ENCODE assay signal across 9 cellular contexts in the genomic region with DNA sequence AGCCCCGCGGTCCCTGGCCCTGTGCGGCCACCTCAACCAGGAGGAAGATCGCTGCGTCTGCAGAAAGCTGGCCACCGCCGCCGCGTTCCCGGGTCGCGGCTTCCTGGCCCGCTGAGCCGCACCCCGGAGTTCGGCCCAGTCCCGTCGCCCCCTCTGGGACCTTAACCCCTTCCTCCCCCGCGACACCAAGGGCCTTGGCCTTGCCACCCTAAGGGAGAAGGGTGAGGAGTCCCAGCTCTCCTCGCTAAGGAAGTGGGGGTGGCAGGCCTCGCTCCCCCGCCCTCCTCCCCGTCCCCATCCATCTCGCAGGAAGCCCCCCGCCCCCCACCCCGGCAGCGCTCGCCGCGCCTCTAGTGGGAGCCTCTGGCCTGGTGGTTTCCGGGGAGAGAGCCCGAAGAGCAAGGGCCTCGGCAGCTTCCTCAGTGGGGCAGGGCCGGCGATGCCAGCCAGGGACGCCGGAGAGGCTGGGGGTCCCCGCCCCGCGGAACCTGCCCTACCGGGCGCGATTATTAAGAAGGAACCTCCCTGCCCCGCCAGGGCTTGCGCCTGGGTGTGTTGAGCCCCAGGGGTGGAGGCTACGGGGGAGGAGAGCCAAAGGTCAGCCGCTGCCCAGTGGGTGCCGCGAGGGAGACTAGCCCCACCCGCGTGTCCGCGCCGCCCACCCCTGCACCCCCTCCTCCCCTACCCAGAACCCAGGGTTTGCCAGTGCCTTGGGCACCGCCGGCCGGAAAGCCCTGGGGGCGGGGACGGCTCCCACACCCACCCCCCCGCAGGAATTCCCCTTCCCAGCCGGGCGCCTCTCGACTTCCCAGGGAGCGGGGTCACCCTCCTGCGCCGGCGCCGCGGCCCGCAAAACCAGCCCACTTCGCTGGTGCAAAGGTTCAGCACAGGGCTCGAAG. TPM values are rescaled to one million over a fixed set of nuclear protein-coding genes. Genes with fewer than 3 reads are reported as not detected.
A peak's percentile ranks its signal among the peaks of the same experiment; 100 is the strongest.
DNase-seq lines count a peak whose midpoint lies in the region; ATAC-seq, FAIRE-seq and TF ChIP-seq lines count a peak whose summit lies in the region.
"Had no signal": no experiment of that assay in that cellular context is flagged by ENCODE, and none has a peak within 500 bp of the region (broad histone marks: within the 10 kb centered on the region; RNA-seq: fewer than 3 reads in every experiment).

No MANE protein-coding gene starts in this region.

- H3K9me1 ChIP-seq in IMR-90 (ENCODE audit: insufficient read depth, low read length) (peaks cover 6% of the 10 kb centered on the region; the same call in 1 of the 2 replicates), K562 (ENCODE audit: control insufficient read depth, insufficient read depth, low read length) (peaks cover 4% of the 10 kb centered on the region)

- no peak overlapping the region for H4K91ac ChIP-seq in IMR-90 (ENCODE audit: insufficient read depth, low read depth, low read length)

- 33% methylated on average over 24 of the region's 73 CpGs; no CpG with 5 or more reads in 1 of the 2 experiments for WGBS in IMR-90 (ENCODE audit: extremely low coverage in 2 of 2, insufficient read length in 1 of 2), 2 experiments
- WGBS in K562 (ENCODE audit: insufficient coverage, low coverage, missing lambda C conversion rate), result 1% methylated on average over 26 of the region's 73 CpGs
- 20 to 45% (median 32%) methylated on average over 30 to 73 of the region's 73 CpGs for WGBS in spleen, 5 donors
- 68 to 74% methylated on average over 44 to 69 of the region's 73 CpGs for WGBS in GM23248 (ENCODE audit: low coverage in 1 of 2, low lambda C conversion rate in 2 of 2, missing lambda C conversion rate in 2 of 2), 2 experiments

- no peaks in the 10 kb centered on the region for H3K9me2 ChIP-seq in GM23248 (ENCODE audit: insufficient read depth)

- H3K27ac ChIP-seq in IMR-90 (ENCODE audit: insufficient read depth, low read length) (no peak overlapping the region), K562 (ENCODE audit: extremely low read depth, low read depth, low read length) (peak overlapping the region; percentile 99), spleen (peak overlapping the region in 5 of 8 donors; percentile 22 to 71 (median 47)), GM23248 (no peak overlapping the region)
- H3K27ac ChIP-seq: SJSA1 had no signal

- H3K4me1 ChIP-seq in IMR-90 (ENCODE audit: control insufficient read depth, insufficient read depth, low read length) (peaks cover 20% of the 10 kb centered on the region), K562 (replicated peaks in 1 of 2; ENCODE audit: control insufficient read depth in 2 of 2, insufficient read depth in 2 of 2, low read length in 2 of 2) (peaks cover 66 to 93% of the 10 kb centered on the region in 2 experiments), spleen (peaks cover 28 to 85% (median 70%) of the 10 kb centered on the region in 6 donors), GM23248 (ENCODE audit: insufficient read depth) (peaks cover 2% of the 10 kb centered on the region; the same call in 1 of the 2 replicates)

- H3K79me2 ChIP-seq in K562 (ENCODE audit: control insufficient read depth, insufficient read depth, low read length) (peaks cover 65% of the 10 kb centered on the region), GM23248 (ENCODE audit: insufficient read depth) (peaks cover 30% of the 10 kb centered on the region)

- H4K8ac ChIP-seq in IMR-90 (ENCODE audit: low read depth in 2 of 2, low read length in 2 of 2), result 0 out of 4 replicates have a peak overlapping the region, but pooled peaks of 1 of the 2 experiments have one; percentile 56

- H2BK5ac ChIP-seq in IMR-90 (ENCODE audit: low read depth, low read length, poor library complexity, severe bottlenecking), result no peak overlapping the region

- BruUV-seq in IMR-90 (replicated peaks; lab: Mats Ljungman, UMichigan) (no TSS peak), K562 (replicated peaks; lab: Mats Ljungman, UMichigan) (no TSS peak)

- H4K5ac ChIP-seq in IMR-90 (ENCODE audit: low read depth, low read length), result no peak overlapping the region

- H2AFZ ChIP-seq in IMR-90 (replicated peaks; ENCODE audit: low read length, poor library complexity) (peak overlapping the region; percentile 23), K562 (ENCODE audit: low read depth, low read length) (0 out of 2 replicates have a peak overlapping the region, but pooled peaks have one; percentile 18), GM23248 (no peak overlapping the region)

- no peak overlapping the region for H3K9ac ChIP-seq in IMR-90 (ENCODE audit: low read depth, low read length)
- H3K9ac ChIP-seq in K562 (ENCODE audit: insufficient read depth in 1 of 2, low read depth in 2 of 2, low read length in 2 of 2), result peak overlapping the region; percentile 86 to 93
- no peak overlapping the region for H3K9ac ChIP-seq in GM23248

- dilution Hi-C loops in IMR-90 (cut with HindIII; ENCODE audit: low sequenced_read_pairs, unreplicated experiment), result no loop called here

- TF ChIP-seq POLR2A in IMR-90 (IDR thresholded peaks at IDR 0.05; ENCODE audit: low read depth, low read length), result no peak
- peak; percentile 43; the same call in 1 of the 2 replicates for TF ChIP-seq POLR2A in K562 (conservative IDR thresholded peaks at IDR 0.05)
- no peak for TF ChIP-seq POLR2A in spleen (IDR thresholded peaks at IDR 0.05)

- no peak overlapping the region for H2BK20ac ChIP-seq in IMR-90 (ENCODE audit: low read depth, low read length)

- no peak overlapping the region for H3K4ac ChIP-seq in IMR-90 (ENCODE audit: low read depth, low read length)

- CTCF ChIA-PET in IMR-90 (lab: Yijun Ruan, JAX), result no interaction called here
- CTCF ChIA-PET in K562 (lab: Yijun Ruan, JAX; ENCODE audit: low intra/inter-chr PET ratio), result interaction anchor here (1.9 kb wide), 1 partner anchor 42 kb away, joined by 8 read pairs; no protein-coding TSS in a partner anchor

- intact Hi-C loops in IMR-90 (cut with micrococcal nuclease) (no loop called here), K562 (cut with micrococcal nuclease) (loop anchor here (2.0 to 10.0 kb wide), 2 partner anchors 22 to 88 kb away; no protein-coding TSS in a partner anchor), spleen (cut with DNase I; ENCODE audit: low total_unique reads) (loop anchor here (10.0 kb wide), 1 partner anchor 88 kb away; no protein-coding TSS in a partner anchor)

- TF ChIP-seq RAD21 in IMR-90 (IDR thresholded peaks at IDR 0.05; ENCODE audit: low read length) (no peak), K562 (CRISPR knock-in tag; conservative IDR thresholded peaks at IDR 0.05 in 1 of 2, IDR thresholded peaks at IDR 0.05 in 1 of 2) (no peak)

- H2BK120ac ChIP-seq in IMR-90 (ENCODE audit: low read depth, low read length), result no peak overlapping the region

- H4K20me1 ChIP-seq in IMR-90 (ENCODE audit: insufficient read depth, low read length) (peaks cover 48% of the 10 kb centered on the region), K562 (replicated peaks; ENCODE audit: control insufficient read depth, insufficient read depth, low read length) (peaks cover 17% of the 10 kb centered on the region), GM23248 (ENCODE audit: insufficient read depth) (no peaks in the 10 kb centered on the region)

- H3K9me3 ChIP-seq in IMR-90 (ENCODE audit: control insufficient read depth, insufficient read depth, low read length), result no peaks in the 10 kb centered on the region
- H3K9me3 ChIP-seq in K562 (replicated peaks; ENCODE audit: control insufficient read depth, insufficient read depth, low read depth, low read length), result no peaks in the 10 kb centered on the region
- no peaks in the 10 kb centered on the region for H3K9me3 ChIP-seq in spleen
- no peaks in the 10 kb centered on the region for H3K9me3 ChIP-seq in GM23248 (ENCODE audit: low read depth)
- H3K9me3 ChIP-seq: SJSA1 had no signal

- H3K36me3 ChIP-seq in IMR-90 (ENCODE audit: control insufficient read depth, insufficient read depth, low read length) (peaks cover 21% of the 10 kb centered on the region; the same call in 1 of the 2 replicates), K562 (ENCODE audit: control insufficient read depth, insufficient read depth, low read length) (peaks cover 33% of the 10 kb centered on the region; the same call in 1 of the 3 replicates), spleen (peaks cover 3 to 46% (median 23%) of the 10 kb centered on the region in 6 donors), GM23248 (ENCODE audit: low read depth) (peaks cover 7% of the 10 kb centered on the region; the same call in 1 of the 2 replicates)

- H3K23ac ChIP-seq in IMR-90 (ENCODE audit: low read depth, low read length), result no peak overlapping the region

- 0 out of 2 replicates have a peak overlapping the region, but pooled peaks have one; percentile 32 for H3K14ac ChIP-seq in IMR-90 (replicated peaks; ENCODE audit: low read depth, low read length)

- peak overlapping the region; percentile 48; the same call in 1 of the 2 replicates for H2AK5ac ChIP-seq in IMR-90 (ENCODE audit: low read depth, low read length)

- TF ChIP-seq EP300 in K562 (IDR thresholded peaks at IDR 0.05; ENCODE audit: low read length), result no peak

- H3F3A ChIP-seq in GM23248 (ENCODE audit: insufficient read depth), result peaks cover 5% of the 10 kb centered on the region

- H3K18ac ChIP-seq in IMR-90 (ENCODE audit: low read depth, low read length), result no peak overlapping the region

- H3K4me3 ChIP-seq in IMR-90 (ENCODE audit: insufficient read depth, low read depth, low read length) (no peak overlapping the region), K562 (peak overlapping the region; percentile 48), spleen (peak overlapping the region in 3 of 8 donors; percentile 13 to 53 (median 26)), GM23248 (no peak overlapping the region)
- H3K4me3 ChIP-seq: SJSA1 had no signal

- peaks cover 3 to 42% of the 10 kb centered on the region in 2 experiments for H3K79me1 ChIP-seq in IMR-90 (ENCODE audit: low read depth in 1 of 2, low read length in 2 of 2)

- no peak overlapping the region for H3K56ac ChIP-seq in IMR-90 (ENCODE audit: extremely low read depth, insufficient read depth, low read length)

- H3K4me2 ChIP-seq in IMR-90 (ENCODE audit: low read depth, low read length), result peak overlapping the region; percentile 36; the same call in 1 of the 2 replicates
- peak overlapping the region; percentile 78 for H3K4me2 ChIP-seq in K562 (ENCODE audit: insufficient read depth, low read length)
- H3K4me2 ChIP-seq in GM23248 (ENCODE audit: unreplicated experiment), result no peak overlapping the region

- peak; percentile 10 for ATAC-seq in IMR-90 (ENCODE audit: low read depth)
- ATAC-seq in K562, result peak; percentile 25
- ATAC-seq in GM21360 (IDR thresholded peaks at IDR 0.05; ENCODE audit: unreplicated experiment), result no peak
- no peak for ATAC-seq in GM19395 (IDR thresholded peaks at IDR 0.05; ENCODE audit: unreplicated experiment)

- peak overlapping the region; percentile 85 for H2AK9ac ChIP-seq in IMR-90 (replicated peaks; ENCODE audit: low read depth, low read length, poor library complexity)

- FAIRE-seq in K562 (lab: Jason Lieb, UNC), result no peak

- in situ Hi-C loops in IMR-90 (cut with MboI; ENCODE audit: low sequenced_read_pairs) (no loop called here), K562 (cut with MboI) (no loop called here), GM23248 (cut with MboI) (no loop called here)

- POLR2A ChIA-PET in IMR-90 (lab: Charles Lee; ENCODE audit: unreplicated experiment), result interaction anchor here (0.6 kb wide), 1 partner anchor 100 kb away, joined by 9 read pairs; no protein-coding TSS in a partner anchor
- POLR2A ChIA-PET in K562 (lab: Yijun Ruan, JAX), result interaction anchor here (0.7 to 17.8 kb wide), 5 partner anchors 18 to 91 kb away, joined by 3 to 386 read pairs (median 4); no protein-coding TSS in a partner anchor

- H2BK15ac ChIP-seq in IMR-90 (ENCODE audit: low read depth, low read length), result no peak overlapping the region

- TF ChIP-seq CTCF in IMR-90 (conservative IDR thresholded peaks at IDR 0.05; ENCODE audit: low read depth, low read length), result no peak
- TF ChIP-seq CTCF in K562 (IDR thresholded peaks at IDR 0.05 in 2 of 3, conservative IDR thresholded peaks at IDR 0.05 in 1 of 3; ENCODE audit: insufficient read depth in 2 of 3, low read depth in 1 of 3, low read length in 3 of 3), result no peak
- no peak for TF ChIP-seq CTCF in spleen (IDR thresholded peaks at IDR 0.05 in 8 of 11, conservative IDR thresholded peaks at IDR 0.05 in 3 of 11)

- no peak for DNase-seq in IMR-90
- peak; percentile 64 to 80 (median 66) for DNase-seq in K562 (ENCODE audit: extremely low read depth in 1 of 4, low spot score in 3 of 4)
- DNase-seq in islet precursor cell, result peak; percentile 63
- no peak for DNase-seq in spleen
- no peak for DNase-seq in GM23248
- DNase-seq in NCI-H187 treated with DMSO at 0.1 percent for 48 hours (lab: John Stamatoyannopoulos, UW), result no peak

- no peaks in the 10 kb centered on the region for H3K27me3 ChIP-seq in IMR-90 (ENCODE audit: control insufficient read depth, insufficient read depth, low read length)
- H3K27me3 ChIP-seq in K562 (ENCODE audit: control insufficient read depth in 2 of 2, insufficient read depth in 2 of 2, low read length in 2 of 2), result no peaks in the 10 kb centered on the region
- no peaks in the 10 kb centered on the region for H3K27me3 ChIP-seq in spleen (replicated peaks in 1 of 7)
- H3K27me3 ChIP-seq in GM23248 (replicated peaks; ENCODE audit: insufficient read depth), result no peaks in the 10 kb centered on the region
- H3K27me3 ChIP-seq: SJSA1 had no signal

RNA-seq across cellular contexts. Expression of gene CBX4, which starts 6.8 kb away (rescaled TPM):
- 3.2 and 5.3 TPM in 2 replicates for total RNA-seq in IMR-90 (2012; rRNA removed)
- polyA plus RNA-seq in IMR-90 (2012; rRNA removed), result 9.4 and 12.9 TPM in 2 replicates
- polyA plus RNA-seq in IMR-90 (2012; cell fraction: cytosol; rRNA removed), result 13.2 and 18.5 TPM in 2 replicates
- 21.8 and 29.2 TPM in 2 replicates for polyA plus RNA-seq in IMR-90 (2012; cell fraction: nucleus; rRNA removed; ENCODE audit: low replicate concordance)
- total RNA-seq in K562 (2011; cell fraction: chromatin; rRNA removed; ENCODE audit: low replicate concordance), result 13.6 and 28.0 TPM in 2 replicates
- 26.3 and 29.6 TPM in 2 replicates for total RNA-seq in K562 (2011; cell fraction: nucleolus; rRNA removed)
- 11.0 and 15.7 TPM in 2 replicates for total RNA-seq in K562 (2011; cell fraction: nucleoplasm; rRNA removed)
- total RNA-seq in K562 (2014; rRNA removed), result 42.3 and 42.4 TPM in 2 replicates
- 4.4 and 4.7 TPM in 2 replicates for total RNA-seq in K562 (2014; rRNA removed; fragmentation: Illumina TruSeq; extraction: Trizol)
- total RNA-seq in K562 (2015; rRNA removed; fragmentation: Illumina TruSeq; extraction: Trizol), result 13.5 and 14.7 TPM in 2 replicates
- total RNA-seq in K562 (2021), result 48.5 and 50.5 TPM in 2 replicates
- 7.8 and 13.5 TPM in 2 replicates for polyA plus RNA-seq in K562 (2011; rRNA removed)
- 12.6 and 29.1 TPM in 2 replicates for polyA plus RNA-seq in K562 (2011; cell fraction: cytosol; rRNA removed)
- 23.9 and 38.8 TPM in 2 replicates for polyA plus RNA-seq in K562 (2011; cell fraction: nucleus; rRNA removed)
- polyA plus RNA-seq in K562 (2012), result 22.9 and 60.2 TPM in 2 replicates
- 10.0 and 16.4 TPM in 2 replicates for polyA plus RNA-seq in K562 (2014; fragmentation: Illumina TruSeq; extraction: Trizol)
- polyA plus RNA-seq in K562 (2014; fragmentation: Nextera tagmentation; extraction: Ambion mirVana), result 1 to 10 TPM in 1 of 2 experiments, under 1 TPM in 1; 0.98 to 1.1 TPM
- polyA plus RNA-seq in K562 (2014; rRNA removed), result 34.8 and 40.7 TPM in 2 replicates
- 7.2 and 7.6 TPM in 2 replicates for polyA minus RNA-seq in K562 (2011; rRNA and poly(A)+ RNA removed)
- 18.7 and 24.1 TPM in 2 replicates for polyA minus RNA-seq in K562 (2011; cell fraction: cytosol; rRNA and poly(A)+ RNA removed)
- polyA minus RNA-seq in K562 (2011; cell fraction: nucleus; rRNA and poly(A)+ RNA removed), result 12.4 and 16.4 TPM in 2 replicates
- total RNA-seq in spleen, result 10 to 100 TPM; 23.4 to 48.0 (median 27.9) TPM
- polyA plus RNA-seq in spleen, result 10 to 100 TPM; 12.3 to 19.0 (median 13.2) TPM
- total RNA-seq in GM23248 (2014; rRNA removed; shearing (Covaris generic)), result 11.4 and 18.9 TPM in 2 replicates
- polyA plus RNA-seq in GM23248 (2016; fragmentation: Nextera tagmentation; extraction: Ambion mirVana), result 1.2 and 1.4 TPM in 2 replicates

RNA-seq across cellular contexts. Expression of gene CBX8, which starts 35.6 kb away (rescaled TPM):
- total RNA-seq in IMR-90 (2012; rRNA removed), result 5.3 and 5.4 TPM in 2 replicates
- polyA plus RNA-seq in IMR-90 (2012; rRNA removed), result 2.4 and 3.2 TPM in 2 replicates
- polyA plus RNA-seq in IMR-90 (2012; cell fraction: cytosol; rRNA removed), result 0.49 and 1.0 TPM in 2 replicates
- polyA plus RNA-seq in IMR-90 (2012; cell fraction: nucleus; rRNA removed; ENCODE audit: low replicate concordance), result 1.4 and 2.6 TPM in 2 replicates
- total RNA-seq in K562 (2011; cell fraction: chromatin; rRNA removed; ENCODE audit: low replicate concordance), result 2.1 and 2.7 TPM in 2 replicates
- 2.3 and 2.9 TPM in 2 replicates for total RNA-seq in K562 (2011; cell fraction: nucleolus; rRNA removed)
- total RNA-seq in K562 (2011; cell fraction: nucleoplasm; rRNA removed), result 2.0 and 2.7 TPM in 2 replicates
- 4.9 and 7.1 TPM in 2 replicates for total RNA-seq in K562 (2014; rRNA removed)
- 1.8 and 1.9 TPM in 2 replicates for total RNA-seq in K562 (2014; rRNA removed; fragmentation: Illumina TruSeq; extraction: Trizol)
- total RNA-seq in K562 (2015; rRNA removed; fragmentation: Illumina TruSeq; extraction: Trizol), result 6.6 and 6.7 TPM in 2 replicates
- 11.9 and 12.0 TPM in 2 replicates for total RNA-seq in K562 (2021)
- polyA plus RNA-seq in K562 (2011; rRNA removed), result 0.52 and 0.72 TPM in 2 replicates
- 0.80 and 1.1 TPM in 2 replicates for polyA plus RNA-seq in K562 (2011; cell fraction: cytosol; rRNA removed)
- polyA plus RNA-seq in K562 (2011; cell fraction: nucleus; rRNA removed), result 2.4 and 2.6 TPM in 2 replicates
- 5.7 and 8.8 TPM in 2 replicates for polyA plus RNA-seq in K562 (2012)
- 2.6 and 3.4 TPM in 2 replicates for polyA plus RNA-seq in K562 (2014; fragmentation: Illumina TruSeq; extraction: Trizol)
- under 1 TPM; 0.08 to 0.21 TPM for polyA plus RNA-seq in K562 (2014; fragmentation: Nextera tagmentation; extraction: Ambion mirVana)
- polyA plus RNA-seq in K562 (2014; rRNA removed), result 4.7 and 6.7 TPM in 2 replicates
- polyA minus RNA-seq in K562 (2011; rRNA and poly(A)+ RNA removed), result 0.45 and 0.56 TPM in 2 replicates
- polyA minus RNA-seq in K562 (2011; cell fraction: cytosol; rRNA and poly(A)+ RNA removed), result 0.86 and 2.7 TPM in 2 replicates
- 0.67 and 2.1 TPM in 2 replicates for polyA minus RNA-seq in K562 (2011; cell fraction: nucleus; rRNA and poly(A)+ RNA removed)
- total RNA-seq in spleen, result 1 to 10 TPM; 2.1 to 5.5 (median 3.2) TPM
- polyA plus RNA-seq in spleen, result 1 to 10 TPM; 2.5 to 5.6 (median 4.5) TPM
- total RNA-seq in GM23248 (2014; rRNA removed; shearing (Covaris generic)), result 2.7 and 3.9 TPM in 2 replicates
- 5.9 and 6.4 TPM in 2 replicates for polyA plus RNA-seq in GM23248 (2016; fragmentation: Nextera tagmentation; extraction: Ambion mirVana)

RNA-seq across cellular contexts. Expression of gene CBX2, which starts 54.5 kb away (rescaled TPM):
- total RNA-seq in IMR-90 (2012; rRNA removed), result 2.0 and 2.2 TPM in 2 replicates
- polyA plus RNA-seq in IMR-90 (2012; rRNA removed), result 3.2 and 4.0 TPM in 2 replicates
- 2.9 and 4.0 TPM in 2 replicates for polyA plus RNA-seq in IMR-90 (2012; cell fraction: cytosol; rRNA removed)
- 4.3 and 7.7 TPM in 2 replicates for polyA plus RNA-seq in IMR-90 (2012; cell fraction: nucleus; rRNA removed; ENCODE audit: low replicate concordance)
- 20.1 and 55.7 TPM in 2 replicates for total RNA-seq in K562 (2011; cell fraction: chromatin; rRNA removed; ENCODE audit: low replicate concordance)
- 37.1 and 52.4 TPM in 2 replicates for total RNA-seq in K562 (2011; cell fraction: nucleolus; rRNA removed)
- 27.8 and 34.1 TPM in 2 replicates for total RNA-seq in K562 (2011; cell fraction: nucleoplasm; rRNA removed)
- total RNA-seq in K562 (2014; rRNA removed), result 18.2 and 23.6 TPM in 2 replicates
- 6.9 and 8.4 TPM in 2 replicates for total RNA-seq in K562 (2014; rRNA removed; fragmentation: Illumina TruSeq; extraction: Trizol)
- 16.5 and 18.1 TPM in 2 replicates for total RNA-seq in K562 (2015; rRNA removed; fragmentation: Illumina TruSeq; extraction: Trizol)
- total RNA-seq in K562 (2021), result 26.9 and 28.5 TPM in 2 replicates
- 13.9 and 18.3 TPM in 2 replicates for polyA plus RNA-seq in K562 (2011; rRNA removed)
- polyA plus RNA-seq in K562 (2011; cell fraction: cytosol; rRNA removed), result 17.2 and 30.0 TPM in 2 replicates
- 35.0 and 55.5 TPM in 2 replicates for polyA plus RNA-seq in K562 (2011; cell fraction: nucleus; rRNA removed)
- polyA plus RNA-seq in K562 (2012), result 13.0 and 18.6 TPM in 2 replicates
- polyA plus RNA-seq in K562 (2014; fragmentation: Illumina TruSeq; extraction: Trizol), result 13.9 and 16.9 TPM in 2 replicates
- polyA plus RNA-seq in K562 (2014; fragmentation: Nextera tagmentation; extraction: Ambion mirVana), result 1 to 10 TPM in 1 of 2 experiments, under 1 TPM in 1; 0.66 to 1.0 TPM
- polyA plus RNA-seq in K562 (2014; rRNA removed), result 17.4 and 18.4 TPM in 2 replicates
- 10.0 and 14.9 TPM in 2 replicates for polyA minus RNA-seq in K562 (2011; rRNA and poly(A)+ RNA removed)
- polyA minus RNA-seq in K562 (2011; cell fraction: cytosol; rRNA and poly(A)+ RNA removed), result 20.6 and 24.0 TPM in 2 replicates
- 18.0 and 19.1 TPM in 2 replicates for polyA minus RNA-seq in K562 (2011; cell fraction: nucleus; rRNA and poly(A)+ RNA removed)
- total RNA-seq in spleen, result 1 to 10 TPM; 1.9 to 6.2 (median 3.5) TPM
- 1 to 10 TPM in 2 of 3 donors, under 1 TPM in 1; 0.48 to 3.3 (median 1.4) TPM for polyA plus RNA-seq in spleen
- 0.11 and 0.13 TPM in 2 replicates for total RNA-seq in GM23248 (2014; rRNA removed; shearing (Covaris generic))
- polyA plus RNA-seq in GM23248 (2016; fragmentation: Nextera tagmentation; extraction: Ambion mirVana), result 0.13 and 0.23 TPM in 2 replicates

Comparison
In these comparisons a context has a peak if more than half of its experiments do, and no peak if none do; other contexts are left out.
1. ATAC-seq: peak in IMR-90 (single experiment) and K562 (single experiment); none in GM21360 (single experiment) and GM19395 (single experiment).
2. DNase-seq: peak in K562 (4 of 4) and islet precursor cell (single experiment); none in IMR-90 (single experiment), spleen (single experiment), GM23248 (single experiment) and NCI-H187 treated with DMSO at 0.1 percent for 48 hours (single experiment).
3. H3K27ac ChIP-seq: peak in K562 (single experiment) and spleen (5 of 8); none in IMR-90 (single experiment) and GM23248 (single experiment).
4. H3K9ac ChIP-seq: peak in K562 (2 of 2); none in IMR-90 (single experiment) and GM23248 (single experiment).